Comparison of ENCODE assay signal across 13 cellular contexts in the genomic region with DNA sequence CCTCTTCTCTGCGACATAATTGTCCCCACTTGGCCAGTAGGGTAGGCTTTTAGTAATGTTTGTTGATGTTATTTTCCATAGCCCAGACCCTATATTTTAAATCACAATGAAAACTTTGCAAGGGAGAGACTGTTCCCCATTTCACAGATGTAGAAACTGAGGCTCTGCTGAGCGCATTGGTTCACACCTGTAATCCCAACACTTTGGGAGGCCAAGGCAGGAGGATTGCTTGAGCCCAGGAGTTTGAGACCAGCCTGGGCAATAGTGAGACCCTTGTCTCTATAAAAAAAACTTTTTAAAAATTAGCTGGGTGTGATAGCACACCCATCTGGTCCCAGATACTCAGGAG.
DNase-seq lines count a peak whose midpoint lies in the region; ATAC-seq, FAIRE-seq and TF ChIP-seq lines count a peak whose summit lies in the region.
"Had no signal": no experiment of that assay in that cellular context is flagged by ENCODE, and none has a peak within 500 bp of the region (broad histone marks: within the 10 kb centered on the region; RNA-seq: fewer than 3 reads in every experiment).

No MANE protein-coding gene starts in this region.

- H3K36me3 ChIP-seq in HEK293 (ENCODE audit: control insufficient read depth in 2 of 2, insufficient read depth in 1 of 2, low read length in 2 of 2): no peaks in the 10 kb centered on the region
- H3K36me3 ChIP-seq in RWPE2 (ENCODE audit: low read depth): no peaks in the 10 kb centered on the region
- H3K36me3 ChIP-seq in esophagus (ENCODE audit: control insufficient read depth in 2 of 2, insufficient read depth in 2 of 2, low read length in 1 of 2): no peaks in the 10 kb centered on the region
- no peaks in the 10 kb centered on the region for H3K36me3 ChIP-seq in small intestine (ENCODE audit: control insufficient read depth in 2 of 2, insufficient read depth in 2 of 2, low read length in 2 of 2)
- H3K36me3 ChIP-seq in tibial artery: no peaks in the 10 kb centered on the region

- H3K4me1 ChIP-seq in HEK293 (ENCODE audit: control insufficient read depth, insufficient read depth, low read length): peaks cover 20% of the 10 kb centered on the region
- peaks cover 61% of the 10 kb centered on the region for H3K4me1 ChIP-seq in RWPE2 (ENCODE audit: insufficient read depth, poor library complexity, severe bottlenecking)
- peaks cover 6 to 10% of the 10 kb centered on the region in 2 donors for H3K4me1 ChIP-seq in esophagus (ENCODE audit: control insufficient read depth in 2 of 2, insufficient read depth in 2 of 2, low read length in 1 of 2)
- H3K4me1 ChIP-seq in small intestine (ENCODE audit: control insufficient read depth in 2 of 2, insufficient read depth in 1 of 2, low read depth in 1 of 2, low read length in 1 of 2): peaks cover 20% of the 10 kb centered on the region in 2 donors
- H3K4me1 ChIP-seq in tibial artery: peaks cover 0 to 39% (median 12%) of the 10 kb centered on the region in 4 donors

- TF ChIP-seq CTCF in HEK293 (tag by site-specific recombination; IDR thresholded peaks at IDR 0.05) (no peak), RWPE2 (IDR thresholded peaks at IDR 0.05; ENCODE audit: poor library complexity, severe bottlenecking) (no peak), tibial artery (IDR thresholded peaks at IDR 0.05) (no peak)

- H3K4me3 ChIP-seq in HEK293 (ENCODE audit: low read depth, low read length): no peak overlapping the region
- H3K4me3 ChIP-seq in RWPE2 (ENCODE audit: severe bottlenecking): no peak overlapping the region
- H3K4me3 ChIP-seq in esophagus (ENCODE audit: low read depth in 1 of 2, low read length in 2 of 2): no peak overlapping the region
- no peak overlapping the region for H3K4me3 ChIP-seq in small intestine (ENCODE audit: low read depth in 1 of 2, low read length in 2 of 2)
- no peak overlapping the region for H3K4me3 ChIP-seq in tibial artery
- H3K4me3 ChIP-seq: testis had no signal

- CTCF ChIA-PET in HEK293 (lab: Yijun Ruan, JAX): interaction anchor here (1.0 kb wide), 1 partner anchor 19 kb away, joined by 3 read pairs; no protein-coding TSS in a partner anchor

- DNase-seq in RWPE2 (ENCODE audit: low spot score) (no peak), small intestine (no peak), tibial artery (no peak)
- DNase-seq: activated gamma-delta T cell treated with Interleukin-2 at 50 U/mL for 16 hours; effector memory CD8-positive, alpha-beta T cell; midbrain; stimulated activated CD4-positive, alpha-beta T cell treated with anti-CD3 and anti-CD28 coated beads, Interleukin-12 subunit alpha, Interleukin-12 subunit beta, amount 100 ng/mL, for 4 hours; testis had no signal

- 72 to 80% methylated on average over 2 of the region's 2 CpGs for WGBS in esophagus, 2 donors
- 50 to 73% (median 60%) methylated on average over 2 of the region's 2 CpGs for WGBS in small intestine, 3 donors

- H3K27ac ChIP-seq in HEK293 (ENCODE audit: extremely low read depth, low read depth, low read length) (no peak overlapping the region), RWPE2 (ENCODE audit: poor library complexity, severe bottlenecking) (peak overlapping the region; percentile 99), esophagus (ENCODE audit: low read depth in 2 of 2, low read length in 1 of 2) (peak overlapping the region; percentile 72 to 91), small intestine (ENCODE audit: low read depth in 1 of 2, low read length in 1 of 2) (peak overlapping the region; percentile 38 to 62), tibial artery (no peak overlapping the region)
- H3K27ac ChIP-seq: testis had no signal

- ATAC-seq in RWPE2 (ENCODE audit: low read depth): no peak
- no peak for ATAC-seq in GM19328 (IDR thresholded peaks at IDR 0.05; ENCODE audit: unreplicated experiment)
- ATAC-seq in HG03521 (IDR thresholded peaks at IDR 0.05; ENCODE audit: unreplicated experiment): no peak
- ATAC-seq: effector memory CD8-positive, alpha-beta T cell had no signal

- no peaks in the 10 kb centered on the region for H3K27me3 ChIP-seq in RWPE2 (ENCODE audit: insufficient read depth, poor library complexity, severe bottlenecking)
- H3K27me3 ChIP-seq in esophagus (ENCODE audit: control insufficient read depth in 1 of 2, insufficient read depth in 2 of 2, low read length in 2 of 2): no peaks in the 10 kb centered on the region
- no peaks in the 10 kb centered on the region for H3K27me3 ChIP-seq in small intestine (ENCODE audit: control insufficient read depth in 2 of 2, insufficient read depth in 2 of 2, low read length in 2 of 2)
- H3K27me3 ChIP-seq in tibial artery: no peaks in the 10 kb centered on the region
- H3K27me3 ChIP-seq: testis had no signal

- H3K9me3 ChIP-seq in HEK293 (ENCODE audit: control insufficient read depth, insufficient read depth, low read depth, low read length) (no peaks in the 10 kb centered on the region), RWPE2 (ENCODE audit: severe bottlenecking) (no peaks in the 10 kb centered on the region), esophagus (ENCODE audit: control insufficient read depth in 2 of 2, insufficient read depth in 1 of 2, low read depth in 1 of 2, low read length in 1 of 2) (no peaks in the 10 kb centered on the region), small intestine (ENCODE audit: control insufficient read depth, low read depth) (no peaks in the 10 kb centered on the region), tibial artery (no peaks in the 10 kb centered on the region)
- H3K9me3 ChIP-seq: testis had no signal

- POLR2A ChIA-PET in HEK293 (lab: Yijun Ruan, JAX): no interaction called here

- intact Hi-C loops in tibial artery (cut with DNase I; ENCODE audit: low total_unique reads): no loop called here

- FAIRE-seq in small intestine (lab: Jason Lieb, UNC): no peak
- FAIRE-seq: frontal cortex had no signal

TF ChIP-seq in HEK293, 187 proteins besides CTCF, POLR2A, EP300 and RAD21:
- peak; percentile 80; the same call in 1 of the 2 replicates for TF ChIP-seq ZNF792 (tag by site-specific recombination; IDR thresholded peaks at IDR 0.05)
- 0 out of 2 replicates have a peak, but pooled peaks have one; percentile 19 for TF ChIP-seq ZNF146 (tag by site-specific recombination; IDR thresholded peaks at IDR 0.05)
- TF ChIP-seq, protein P1, sequence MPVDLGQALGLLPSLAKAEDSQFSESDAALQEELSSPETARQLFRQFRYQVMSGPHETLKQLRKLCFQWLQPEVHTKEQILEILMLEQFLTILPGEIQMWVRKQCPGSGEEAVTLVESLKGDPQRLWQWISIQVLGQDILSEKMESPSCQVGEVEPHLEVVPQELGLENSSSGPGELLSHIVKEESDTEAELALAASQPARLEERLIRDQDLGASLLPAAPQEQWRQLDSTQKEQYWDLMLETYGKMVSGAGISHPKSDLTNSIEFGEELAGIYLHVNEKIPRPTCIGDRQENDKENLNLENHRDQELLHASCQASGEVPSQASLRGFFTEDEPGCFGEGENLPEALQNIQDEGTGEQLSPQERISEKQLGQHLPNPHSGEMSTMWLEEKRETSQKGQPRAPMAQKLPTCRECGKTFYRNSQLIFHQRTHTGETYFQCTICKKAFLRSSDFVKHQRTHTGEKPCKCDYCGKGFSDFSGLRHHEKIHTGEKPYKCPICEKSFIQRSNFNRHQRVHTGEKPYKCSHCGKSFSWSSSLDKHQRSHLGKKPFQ (tag by site-specific recombination; IDR thresholded peaks at IDR 0.05): peak; percentile 53; the same call in 1 of the 2 replicates
- no peak for TF ChIP-seq BCL11B (tag by site-specific recombination; IDR thresholded peaks at IDR 0.05; ENCODE audit: low read depth)
- no peak for TF ChIP-seq ZNF37A (tag by site-specific recombination; IDR thresholded peaks at IDR 0.05)

Comparison
In these comparisons a context has a peak if more than half of its experiments do, and no peak if none do; other contexts are left out.
1. H3K27ac ChIP-seq: peak in RWPE2 (single experiment), esophagus (2 of 2) and small intestine (2 of 2); none in HEK293 (single experiment) and tibial artery (0 of 2).